In the genomic region with DNA sequence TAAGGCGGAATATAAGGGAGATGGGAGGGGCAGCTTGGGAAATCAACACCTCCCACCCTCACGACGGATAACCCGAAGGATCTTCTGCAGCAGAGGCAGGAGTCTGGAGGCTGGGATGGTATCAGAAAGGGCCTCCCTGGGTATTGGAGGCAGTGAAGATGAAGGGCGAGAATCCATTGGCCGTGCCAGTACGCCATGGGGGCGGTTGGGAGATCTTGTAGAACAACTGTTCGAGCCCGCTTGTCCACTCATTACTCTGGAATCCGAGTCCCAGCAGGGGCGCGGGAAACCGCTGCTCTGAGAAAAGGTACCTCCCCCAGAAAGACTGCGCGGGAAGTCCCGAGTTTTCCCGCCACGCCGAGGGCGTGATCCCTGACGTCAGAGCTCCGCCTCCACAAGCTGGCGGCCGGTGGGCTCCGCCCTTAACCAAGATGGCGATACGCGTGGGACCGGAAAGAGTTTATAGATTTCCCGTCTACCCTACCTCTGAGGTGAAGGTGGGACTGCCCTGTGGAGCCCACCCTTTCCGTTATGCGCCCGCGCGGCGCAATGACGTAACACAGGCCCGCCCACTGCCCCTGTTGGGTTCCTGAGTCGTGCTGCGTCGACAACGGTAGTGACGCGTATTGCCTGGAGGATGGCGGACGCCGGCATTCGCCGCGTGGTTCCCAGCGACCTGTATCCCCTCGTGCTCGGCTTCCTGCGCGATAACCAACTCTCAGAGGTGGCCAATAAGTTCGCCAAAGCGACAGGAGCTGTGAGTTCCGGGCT, we compare ENCODE assay signal across 8 cellular contexts. TPM values are rescaled to one million over a fixed set of nuclear protein-coding genes. Genes with fewer than 3 reads are reported as not detected.
DNase-seq lines count a peak whose midpoint lies in the region; ATAC-seq and TF ChIP-seq lines count a peak whose summit lies in the region.

A gene (plus strand): TSS at position 616 of the 771 bp plus-strand sequence. CDS start 22 bp downstream, at position 638.

- intact Hi-C loops in activated T-helper 1 cell treated with anti-CD3 and anti-CD28 coated beads, Interleukin-12 subunit alpha, Interleukin-12 subunit beta, Interleukin-2, Interleukin-4 antibody, amounts not matched to agents 30 ng/mL and 10 ng/mL and 1 ng/mL, durations not matched to agents 14 hours and 24 hours and 36 hours (cut with micrococcal nuclease), result loop anchor here (1.0 to 5.0 kb wide), 13 partner anchors 20 to 1215 kb away; a partner anchor contains a TSS
- intact Hi-C loops in esophagus squamous epithelium (cut with DNase I), result no loop called here

- DNase-seq in DND-41, result peak; percentile 100
- peak; percentile 98 for DNase-seq in GM23248
- peak; percentile 99 for DNase-seq in Kasumi-1 (lab: John Stamatoyannopoulos, UW)
- DNase-seq in RPMI7951 (ENCODE audit: low read depth), result peak; percentile 97
- DNase-seq in activated T-helper 1 cell treated with anti-CD3 and anti-CD28 coated beads, Interleukin-12 subunit alpha, Interleukin-12 subunit beta, Interleukin-2, Interleukin-4 antibody, amounts not matched to agents 30 ng/mL and 10 ng/mL and 1 ng/mL, durations not matched to agents 14 hours and 24 hours and 36 hours (ENCODE audit: low spot score), result peak; percentile 100
- peak; percentile 92 for DNase-seq in esophagus squamous epithelium (lab: John Stamatoyannopoulos, UW)
- DNase-seq in myocyte (ENCODE audit: low read depth), result peak; percentile 99
- DNase-seq in stimulated activated CD8-positive, alpha-beta memory T cell treated with anti-CD3 and anti-CD28 coated beads, Interleukin-7, amount 100 ng/mL, for 48 hours (ENCODE audit: extremely low read depth in 1 of 2, low read depth in 1 of 2), result peak; percentile 98 to 100

- H2AFZ ChIP-seq in DND-41 (ENCODE audit: low read depth, low read length), result peak within 1 kb of the TSS; percentile 84
- H2AFZ ChIP-seq in GM23248, result peak within 1 kb of the TSS; percentile 76

- peaks cover 51% of the 10 kb centered on the region for H3K79me2 ChIP-seq in DND-41 (ENCODE audit: insufficient read depth, low read length)
- H3K79me2 ChIP-seq in GM23248 (ENCODE audit: insufficient read depth), result peaks cover 63% of the 10 kb centered on the region

- in situ Hi-C loops in GM23248 (cut with MboI), result no loop called here

- peak; percentile 93 for ATAC-seq in DND-41 (ENCODE audit: insufficient read depth, low read depth)

- H3K9me3 ChIP-seq in DND-41 (ENCODE audit: insufficient read depth, low read length, severe bottlenecking), result no peaks in the 10 kb centered on the region
- H3K9me3 ChIP-seq in GM23248 (ENCODE audit: low read depth), result no peaks in the 10 kb centered on the region
- no peaks in the 10 kb centered on the region for H3K9me3 ChIP-seq in esophagus squamous epithelium

- WGBS in GM23248 (ENCODE audit: low coverage in 1 of 2, low lambda C conversion rate in 2 of 2, missing lambda C conversion rate in 2 of 2), 2 experiments, result 2 to 3% methylated on average over 56 to 58 of the region's 59 CpGs
- WGBS in esophagus squamous epithelium, 2 donors, result 8 to 12% methylated on average over 11 to 22 of the region's 59 CpGs

- peak within 1 kb of the TSS; percentile 70 for H3K9ac ChIP-seq in DND-41 (ENCODE audit: low read depth, low read length)
- H3K9ac ChIP-seq in GM23248, result peak within 1 kb of the TSS; percentile 96

- H3K9me2 ChIP-seq in GM23248 (ENCODE audit: insufficient read depth), result no peaks in the 10 kb centered on the region

- peak within 1 kb of the TSS; percentile 98 for H3K4me3 Mint-ChIP-seq in activated T-helper 1 cell treated with anti-CD3 and anti-CD28 coated beads, Interleukin-12 subunit alpha, Interleukin-12 subunit beta, Interleukin-2, Interleukin-4 antibody, amounts not matched to agents 30 ng/mL and 10 ng/mL and 1 ng/mL, durations not matched to agents 14 hours and 24 hours and 36 hours

- peak in 2 of 4 donors; percentile 66 to 73 for TF ChIP-seq POLR2A in esophagus squamous epithelium (IDR thresholded peaks at IDR 0.05)

- H3K27me3 ChIP-seq in DND-41 (ENCODE audit: insufficient read depth, low read length, poor library complexity), result no peaks in the 10 kb centered on the region
- no peaks in the 10 kb centered on the region for H3K27me3 ChIP-seq in GM23248 (replicated peaks; ENCODE audit: insufficient read depth)
- no peaks in the 10 kb centered on the region for H3K27me3 ChIP-seq in esophagus squamous epithelium

- H3K36me3 ChIP-seq in DND-41 (ENCODE audit: insufficient read depth, low read length) (peaks cover 77% of the 10 kb centered on the region), GM23248 (ENCODE audit: low read depth) (peaks cover 47% of the 10 kb centered on the region), esophagus squamous epithelium (peaks cover 7 to 68% (median 23%) of the 10 kb centered on the region in 3 donors)

- H3K27me3 Mint-ChIP-seq in activated T-helper 1 cell treated with anti-CD3 and anti-CD28 coated beads, Interleukin-12 subunit alpha, Interleukin-12 subunit beta, Interleukin-2, Interleukin-4 antibody, amounts not matched to agents 30 ng/mL and 10 ng/mL and 1 ng/mL, durations not matched to agents 14 hours and 24 hours and 36 hours (ENCODE audit: insufficient read depth), result no peaks in the 10 kb centered on the region

- H3K4me1 Mint-ChIP-seq in activated T-helper 1 cell treated with anti-CD3 and anti-CD28 coated beads, Interleukin-12 subunit alpha, Interleukin-12 subunit beta, Interleukin-2, Interleukin-4 antibody, amounts not matched to agents 30 ng/mL and 10 ng/mL and 1 ng/mL, durations not matched to agents 14 hours and 24 hours and 36 hours (ENCODE audit: low read depth), result peaks cover 28% of the 10 kb centered on the region

- H3K4me3 ChIP-seq in DND-41 (ENCODE audit: low read depth in 1 of 2, low read length in 2 of 2), result peak within 1 kb of the TSS; percentile 63 to 73
- H3K4me3 ChIP-seq in GM23248, result peak within 1 kb of the TSS; percentile 92
- H3K4me3 ChIP-seq in esophagus squamous epithelium, result peak within 1 kb of the TSS; percentile 71 to 92 (median 73)

- H3K4me1 ChIP-seq in DND-41 (ENCODE audit: insufficient read depth, low read length), result peaks cover 39% of the 10 kb centered on the region
- peaks cover 28% of the 10 kb centered on the region for H3K4me1 ChIP-seq in GM23248 (ENCODE audit: insufficient read depth)
- peaks cover 8 to 41% (median 17%) of the 10 kb centered on the region in 3 donors for H3K4me1 ChIP-seq in esophagus squamous epithelium

- H3F3A ChIP-seq in GM23248 (ENCODE audit: insufficient read depth), result peaks cover 64% of the 10 kb centered on the region

- H3K4me2 ChIP-seq in DND-41 (ENCODE audit: insufficient read depth, low read length) (peak within 1 kb of the TSS; percentile 99), GM23248 (ENCODE audit: unreplicated experiment) (peak within 1 kb of the TSS; percentile 97)

- peaks cover 63% of the 10 kb centered on the region for H3K36me3 Mint-ChIP-seq in activated T-helper 1 cell treated with anti-CD3 and anti-CD28 coated beads, Interleukin-12 subunit alpha, Interleukin-12 subunit beta, Interleukin-2, Interleukin-4 antibody, amounts not matched to agents 30 ng/mL and 10 ng/mL and 1 ng/mL, durations not matched to agents 14 hours and 24 hours and 36 hours (ENCODE audit: low read depth)

- TF ChIP-seq CTCF in DND-41 (IDR thresholded peaks at IDR 0.05; ENCODE audit: borderline replicate concordance, extremely low read depth, low read length, poor library complexity, severe bottlenecking) (no peak), esophagus squamous epithelium (IDR thresholded peaks at IDR 0.05) (peak in 1 of 6 experiments; percentile 20)

- H3K9me3 Mint-ChIP-seq in activated T-helper 1 cell treated with anti-CD3 and anti-CD28 coated beads, Interleukin-12 subunit alpha, Interleukin-12 subunit beta, Interleukin-2, Interleukin-4 antibody, amounts not matched to agents 30 ng/mL and 10 ng/mL and 1 ng/mL, durations not matched to agents 14 hours and 24 hours and 36 hours, result no peaks in the 10 kb centered on the region

- peak within 1 kb of the TSS; percentile 98 for H3K27ac Mint-ChIP-seq in activated T-helper 1 cell treated with anti-CD3 and anti-CD28 coated beads, Interleukin-12 subunit alpha, Interleukin-12 subunit beta, Interleukin-2, Interleukin-4 antibody, amounts not matched to agents 30 ng/mL and 10 ng/mL and 1 ng/mL, durations not matched to agents 14 hours and 24 hours and 36 hours

- H3K27ac ChIP-seq in DND-41 (ENCODE audit: low read length) (peak within 1 kb of the TSS; percentile 88), GM23248 (peak within 1 kb of the TSS; percentile 94), esophagus squamous epithelium (peak within 1 kb of the TSS; percentile 84 to 96 (median 88))

- H4K20me1 ChIP-seq in DND-41 (ENCODE audit: insufficient read depth, low read length), result peaks cover 37% of the 10 kb centered on the region
- H4K20me1 ChIP-seq in GM23248 (ENCODE audit: insufficient read depth), result no peaks in the 10 kb centered on the region

RNA-seq across cellular contexts. Expression of the gene that starts here (rescaled TPM):
- 30.7 and 31.9 TPM in 2 replicates for total RNA-seq in GM23248 (2014; rRNA removed; shearing (Covaris generic))
- 42.5 and 43.4 TPM in 2 replicates for polyA plus RNA-seq in GM23248 (2016; fragmentation: Nextera tagmentation; extraction: Ambion mirVana)
- 31.2 and 41.1 TPM in 2 replicates for total RNA-seq in RPMI7951 (2014; rRNA removed; shearing (Covaris generic))
- 260 and 271 TPM in 2 replicates for total RNA-seq in activated T-helper 1 cell treated with anti-CD3 and anti-CD28 coated beads, Interleukin-12 subunit alpha, Interleukin-12 subunit beta, Interleukin-2, Interleukin-4 antibody, amounts not matched to agents 30 ng/mL and 10 ng/mL and 1 ng/mL, durations not matched to agents 14 hours and 24 hours and 36 hours
- 10 to 100 TPM; 38.6 to 90.6 (median 83.4) TPM for total RNA-seq in esophagus squamous epithelium
- total RNA-seq in myocyte, result 53.4 and 75.6 TPM in 2 replicates
- 31.2 TPM for polyA plus RNA-seq in myocyte (2012)

Comparison
In these comparisons a context has a peak if more than half of its experiments do, and no peak if none do; other contexts are left out.
1. Peak in every context shown above with its lines: DNase-seq, ATAC-seq, H3K4me3 ChIP-seq and H3K27ac ChIP-seq.